ENCODE assay signal across 18 cellular contexts in genomic region chr2:226679389-226680057, GRCh38.
"Had no signal": no experiment of that assay in that cellular context is flagged by ENCODE, and none has a peak within 500 bp of the region (broad histone marks: within the 10 kb centered on the region; RNA-seq: fewer than 3 reads in every experiment).

No MANE protein-coding gene starts in this region.

- H3K36me3 Mint-ChIP-seq: natural killer cell; stimulated activated naive B cell treated with anti-CD40 and anti-IgM and Interleukin-4, amounts not matched to agents 10 μg/mL and 1 μg/mL and 100 μg/mL, for 72 hours had no signal

- FAIRE-seq: colon had no signal

- H3K4me1 ChIP-seq: esophagus muscularis mucosa, parathyroid adenoma, prostate gland, testis, tibial nerve had no signal

- H3K27me3 ChIP-seq: esophagus muscularis mucosa, testis, tibial nerve had no signal

- H3K4me3 Mint-ChIP-seq: dendritic cell treated with granulocyte-macrophage colony-stimulating factor and Interleukin-4, amounts not matched to agents 40 ng/mL and 50 ng/mL, for 4 days; effector memory CD8-positive, alpha-beta T cell; natural killer cell; stimulated activated naive B cell treated with anti-CD40 and anti-IgM and Interleukin-4, amounts not matched to agents 10 μg/mL and 1 μg/mL and 100 μg/mL, for 72 hours; stimulated activated naive CD8-positive, alpha-beta T cell treated with anti-CD3 and anti-CD28 coated beads, Interleukin-15, amount 100 ng/mL, for 72 hours had no signal

- H3K9ac ChIP-seq: parathyroid adenoma had no signal

- ATAC-seq: effector memory CD8-positive, alpha-beta T cell; natural killer cell; sciatic nerve; stimulated activated naive B cell treated with anti-CD40 and anti-IgM and Interleukin-4, amounts not matched to agents 10 μg/mL and 1 μg/mL and 100 μg/mL, for 72 hours; stimulated activated naive CD8-positive, alpha-beta T cell treated with anti-CD3 and anti-CD28 coated beads, Interleukin-15, amount 100 ng/mL, for 72 hours had no signal

- H3K27ac Mint-ChIP-seq: dendritic cell treated with granulocyte-macrophage colony-stimulating factor and Interleukin-4, amounts not matched to agents 40 ng/mL and 50 ng/mL, for 4 days; effector memory CD8-positive, alpha-beta T cell; natural killer cell; stimulated activated naive B cell treated with anti-CD40 and anti-IgM and Interleukin-4, amounts not matched to agents 10 μg/mL and 1 μg/mL and 100 μg/mL, for 72 hours; stimulated activated naive CD8-positive, alpha-beta T cell treated with anti-CD3 and anti-CD28 coated beads, Interleukin-15, amount 100 ng/mL, for 72 hours had no signal

- H3K36me3 ChIP-seq: esophagus muscularis mucosa, prostate gland, tibial nerve had no signal

- H3K79me2 ChIP-seq: parathyroid adenoma had no signal

- H3K9me3 Mint-ChIP-seq: dendritic cell treated with granulocyte-macrophage colony-stimulating factor and Interleukin-4, amounts not matched to agents 40 ng/mL and 50 ng/mL, for 4 days; effector memory CD8-positive, alpha-beta T cell; natural killer cell; stimulated activated naive B cell treated with anti-CD40 and anti-IgM and Interleukin-4, amounts not matched to agents 10 μg/mL and 1 μg/mL and 100 μg/mL, for 72 hours; stimulated activated naive CD8-positive, alpha-beta T cell treated with anti-CD3 and anti-CD28 coated beads, Interleukin-15, amount 100 ng/mL, for 72 hours had no signal

- H3K4me3 ChIP-seq: esophagus muscularis mucosa, prostate gland, skin epidermis, testis, tibial nerve had no signal

- DNase-seq: effector memory CD8-positive, alpha-beta T cell; natural killer cell; occipital lobe; retina; stimulated activated CD4-positive, alpha-beta T cell treated with anti-CD3 and anti-CD28 coated beads, Interleukin-2, amount 100 ng/mL, for 24 hours; stimulated activated CD4-positive, alpha-beta T cell treated with anti-CD3 and anti-CD28 coated beads, Interleukin-4, amount 100 ng/mL, for 4 hours; stimulated activated naive B cell treated with anti-CD40 and anti-IgM and Interleukin-4, amounts not matched to agents 10 μg/mL and 1 μg/mL and 100 μg/mL, for 72 hours; stimulated activated naive CD8-positive, alpha-beta T cell treated with anti-CD3 and anti-CD28 coated beads, Interleukin-15, amount 100 ng/mL, for 72 hours; testis had no signal

- H3K4me1 Mint-ChIP-seq: natural killer cell; stimulated activated naive B cell treated with anti-CD40 and anti-IgM and Interleukin-4, amounts not matched to agents 10 μg/mL and 1 μg/mL and 100 μg/mL, for 72 hours; stimulated activated naive CD8-positive, alpha-beta T cell treated with anti-CD3 and anti-CD28 coated beads, Interleukin-15, amount 100 ng/mL, for 72 hours had no signal

- H3K9me3 ChIP-seq: esophagus muscularis mucosa, prostate gland, testis, tibial nerve had no signal

- H2AFZ ChIP-seq: parathyroid adenoma had no signal

- H3K27ac ChIP-seq: epithelial cell of prostate, esophagus muscularis mucosa, parathyroid adenoma, prostate gland, skin epidermis, testis, tibial nerve had no signal
